ENCODE assay signal across 8 cellular contexts in the genomic region with DNA sequence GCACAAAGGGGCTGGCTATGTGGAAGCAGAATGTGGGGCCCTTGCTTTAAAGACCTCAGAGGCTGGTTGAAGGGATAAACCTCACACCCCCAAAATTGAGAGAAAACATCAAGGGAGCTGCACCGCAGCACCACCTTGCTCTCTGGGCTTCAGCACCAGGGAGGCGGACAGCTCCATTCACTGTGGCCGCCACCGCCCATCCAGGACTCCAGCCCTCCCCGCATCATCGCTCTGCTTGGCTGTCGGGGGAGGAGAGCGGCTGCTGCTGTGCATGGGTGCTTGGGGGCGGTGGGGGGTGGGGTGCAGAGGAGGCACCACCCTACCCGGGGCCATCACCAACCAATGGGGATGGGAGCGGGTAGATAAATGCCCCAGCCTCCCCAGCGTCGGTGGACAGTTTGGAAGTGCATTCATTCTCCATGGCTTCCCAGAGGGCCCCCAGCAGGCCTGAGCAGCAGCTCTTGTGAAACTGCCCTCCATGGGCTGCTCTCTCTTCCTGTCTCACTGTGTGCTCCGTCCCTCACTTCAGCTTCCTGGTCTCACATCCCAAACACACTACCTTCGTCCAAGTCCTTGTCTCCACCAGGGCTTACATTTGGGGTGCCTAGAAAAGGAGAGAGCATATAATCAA.
DNase-seq lines count a peak whose midpoint lies in the region; ATAC-seq and TF ChIP-seq lines count a peak whose summit lies in the region.

No MANE protein-coding gene starts in this region.

- peaks cover 15% of the 10 kb centered on the region for H3K9me3 Mint-ChIP-seq in Caco-2 (ENCODE audit: unreplicated experiment)

- CTCF ChIA-PET in Caco-2 (lab: Charles Lee), result interaction anchor here (0.6 kb wide), 1 partner anchor 152 kb away, joined by 3 read pairs; no protein-coding TSS in a partner anchor

- H3K9me3 ChIP-seq in Caco-2 (peaks cover 21% of the 10 kb centered on the region), adipocyte (ENCODE audit: control insufficient read depth, low read length) (peaks cover 22% of the 10 kb centered on the region), right lobe of liver (peaks cover 0 to 8% (median 0%) of the 10 kb centered on the region in 4 donors)

- H3K27ac ChIP-seq in right lobe of liver, result no peak overlapping the region

- H3K4me3 ChIP-seq in Caco-2 (ENCODE audit: low read depth, low read length) (no peak overlapping the region), adipocyte (ENCODE audit: low read length) (no peak overlapping the region), right lobe of liver (no peak overlapping the region)

- peak; percentile 81 to 92 for DNase-seq in Caco-2
- DNase-seq in KBM-7, result peak; percentile 36
- peak; percentile 48 for DNase-seq in adipocyte (ENCODE audit: low read depth)
- peak in 2 of 3 donors; percentile 25 to 49 for DNase-seq in right lobe of liver
- no peak for DNase-seq in NCI-H526 treated with DMSO at 0.1 percent for 48 hours (lab: John Stamatoyannopoulos, UW)
- no peak for DNase-seq in ureter (ENCODE audit: low spot score)

- 50% methylated on average over 2 of the region's 15 CpGs for WGBS in right lobe of liver (ENCODE audit: insufficient coverage, low coverage, low lambda C conversion rate, missing lambda C conversion rate)

- TF ChIP-seq CTCF in Caco-2 (IDR thresholded peaks at IDR 0.05; ENCODE audit: insufficient read depth in 1 of 2, low read depth in 1 of 2, low read length in 1 of 2, severe bottlenecking in 1 of 2, unreplicated experiment in 1 of 2) (no peak), right lobe of liver (IDR thresholded peaks at IDR 0.05) (no peak)

- no peak for TF ChIP-seq POLR2A in right lobe of liver (IDR thresholded peaks at IDR 0.05)

- 0 out of 2 replicates have a peak, but pooled peaks cover 6% of the 10 kb centered on the region for H3K4me1 ChIP-seq in Caco-2
- H3K4me1 ChIP-seq in adipocyte (ENCODE audit: control insufficient read depth, insufficient read depth, low read length), result no peaks in the 10 kb centered on the region
- no peaks in the 10 kb centered on the region for H3K4me1 ChIP-seq in right lobe of liver

- H3K9ac ChIP-seq in adipocyte (ENCODE audit: low read length), result no peak overlapping the region

- H3K27me3 ChIP-seq in Caco-2 (replicated peaks; ENCODE audit: control insufficient read depth, insufficient read depth, low read length) (no peaks in the 10 kb centered on the region; the same call in none of the 2 replicates), adipocyte (replicated peaks; ENCODE audit: control insufficient read depth, insufficient read depth, low read length) (peaks cover 46% of the 10 kb centered on the region), right lobe of liver (no peaks in the 10 kb centered on the region)

- no peaks in the 10 kb centered on the region for H3K36me3 ChIP-seq in Caco-2 (ENCODE audit: control insufficient read depth, insufficient read depth, low read length)
- H3K36me3 ChIP-seq in adipocyte (ENCODE audit: control insufficient read depth, insufficient read depth, low read length, severe bottlenecking), result no peaks in the 10 kb centered on the region
- no peaks in the 10 kb centered on the region for H3K36me3 ChIP-seq in right lobe of liver

- H3K27me3 Mint-ChIP-seq in Caco-2 (ENCODE audit: insufficient read depth, unreplicated experiment), result peaks cover 18% of the 10 kb centered on the region

- ATAC-seq in right lobe of liver (peak in 3 of 4 donors; percentile 38 to 59 (median 48)), GM21737 (IDR thresholded peaks at IDR 0.05; ENCODE audit: unreplicated experiment) (no peak), HG02981 (IDR thresholded peaks at IDR 0.05; ENCODE audit: unreplicated experiment) (no peak)

- no peak overlapping the region for H3K4me3 Mint-ChIP-seq in Caco-2 (ENCODE audit: unreplicated experiment)

- intact Hi-C loops in Caco-2 (cut with micrococcal nuclease; ENCODE audit: unreplicated experiment) (loop anchor here (2.0 kb wide), 1 partner anchor 30 kb away; no protein-coding TSS in a partner anchor), right lobe of liver (cut with DNase I) (no loop called here)

- BruUV-seq in Caco-2 (replicated peaks; lab: Mats Ljungman, UMichigan), result no TSS peak

- H3K4me1 Mint-ChIP-seq in Caco-2 (ENCODE audit: low read depth, unreplicated experiment), result no peaks in the 10 kb centered on the region

- H3K27ac Mint-ChIP-seq in Caco-2 (ENCODE audit: unreplicated experiment), result no peak overlapping the region

- in situ Hi-C loops in KBM-7 (cut with MboI; ENCODE audit: low pct_unique_long_range_greater_than_20kb, low sequenced_read_pairs), result no loop called here

- POLR2A ChIA-PET in Caco-2 (lab: Charles Lee), result no interaction called here

- no peaks in the 10 kb centered on the region for H3K36me3 Mint-ChIP-seq in Caco-2 (ENCODE audit: insufficient read depth, unreplicated experiment)

Comparison
In these comparisons a context has a peak if more than half of its experiments do, and no peak if none do; other contexts are left out.
1. DNase-seq: peak in Caco-2 (2 of 2), KBM-7 (single experiment), adipocyte (single experiment) and right lobe of liver (2 of 3); none in NCI-H526 treated with DMSO at 0.1 percent for 48 hours (single experiment) and ureter (single experiment).
2. ATAC-seq: peak in right lobe of liver (3 of 4); none in GM21737 (single experiment) and HG02981 (single experiment).